Comparison of ENCODE assay signal across 1 cellular context in the genomic region with DNA sequence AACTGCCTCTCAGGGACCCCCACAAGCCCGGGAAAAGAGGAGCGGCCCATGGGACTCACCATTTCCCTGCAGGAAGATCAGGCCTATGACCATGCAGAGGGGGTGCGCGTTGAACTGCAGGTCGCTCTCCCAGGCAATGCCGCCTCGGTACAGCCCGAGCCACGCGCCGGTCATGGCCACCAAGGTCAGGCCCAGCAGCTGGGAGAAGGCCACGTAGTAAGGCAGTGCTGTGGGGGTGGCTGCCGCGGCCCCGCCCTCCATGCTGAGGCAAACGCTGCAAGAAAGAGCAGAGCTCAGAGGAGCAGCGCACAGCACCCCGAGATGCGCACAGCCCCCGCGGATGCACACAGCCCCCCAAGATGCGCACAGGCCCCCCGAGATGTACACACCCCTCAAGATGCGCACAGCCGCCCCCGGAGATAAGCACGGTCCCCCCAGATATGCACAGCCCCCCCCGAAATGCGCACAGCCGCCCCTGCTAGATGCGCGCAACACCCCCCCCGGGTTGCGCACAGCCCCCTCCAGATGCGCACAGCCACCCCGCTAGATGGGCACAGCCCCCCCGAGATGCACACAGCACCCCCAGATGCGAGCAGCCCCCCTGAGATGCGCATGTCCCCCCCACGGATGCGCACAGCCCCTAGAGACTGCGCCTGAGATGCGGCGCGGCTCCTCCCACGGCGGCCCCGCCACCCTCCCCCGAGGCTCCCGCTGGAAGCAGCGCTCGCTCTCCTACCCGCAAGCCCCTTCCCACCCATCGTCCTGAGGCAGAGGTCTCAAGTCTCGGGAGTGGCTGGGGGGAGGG.
TF ChIP-seq lines count a peak whose summit lies in the region.

No MANE protein-coding gene starts in this region.

TF ChIP-seq in H1, 55 proteins besides CTCF, POLR2A, EP300 and RAD21:
- no peak for TF ChIP-seq BACH1 (IDR thresholded peaks at IDR 0.05; ENCODE audit: low read length)
- TF ChIP-seq, protein P1, sequence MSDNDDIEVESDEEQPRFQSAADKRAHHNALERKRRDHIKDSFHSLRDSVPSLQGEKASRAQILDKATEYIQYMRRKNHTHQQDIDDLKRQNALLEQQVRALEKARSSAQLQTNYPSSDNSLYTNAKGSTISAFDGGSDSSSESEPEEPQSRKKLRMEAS (IDR thresholded peaks at IDR 0.05): no peak
